1 cellular context compared by ENCODE assay signal in the genomic region with DNA sequence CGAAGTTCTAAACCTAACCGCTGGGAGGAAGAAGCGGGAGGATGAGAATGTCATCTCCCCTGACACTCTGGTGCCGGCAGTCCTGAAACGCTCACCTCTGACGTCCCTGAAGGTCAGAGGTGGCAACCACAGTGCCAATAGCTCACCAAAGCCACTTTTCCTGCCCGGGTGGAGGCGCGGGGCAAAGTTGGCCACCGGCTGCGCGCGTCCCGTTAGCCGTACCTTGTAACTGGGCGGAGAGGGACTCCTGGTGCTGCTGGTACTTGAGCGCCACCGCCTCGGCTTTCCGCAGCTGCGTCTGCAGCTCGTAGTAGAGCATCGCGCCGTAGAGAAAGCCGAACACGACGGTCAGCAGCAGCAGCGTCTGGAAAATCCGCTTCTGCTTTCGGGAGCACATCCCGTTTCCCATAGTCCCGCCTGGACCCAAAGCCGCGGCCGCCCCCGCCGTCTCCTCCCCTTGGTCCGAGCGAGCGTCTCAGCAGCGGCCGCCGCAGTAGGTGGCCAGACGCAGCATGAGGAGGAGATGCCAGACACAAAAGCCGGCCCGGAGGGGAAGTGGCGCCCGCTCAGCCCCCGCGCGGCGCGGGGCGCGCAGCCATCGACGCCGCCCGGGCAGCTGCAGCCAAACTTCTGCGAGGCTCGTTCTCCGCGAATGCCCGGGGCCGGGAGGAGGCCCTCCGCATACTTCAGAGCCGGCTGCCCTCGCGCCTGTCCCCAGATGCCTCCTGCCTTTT.
TF ChIP-seq lines count a peak whose summit lies in the region.

No MANE protein-coding gene starts in this region.

TF ChIP-seq in HepG2, 621 proteins besides CTCF, POLR2A, EP300 and RAD21 (continued from another document and continues in another):
- TF ChIP-seq, protein P1, sequence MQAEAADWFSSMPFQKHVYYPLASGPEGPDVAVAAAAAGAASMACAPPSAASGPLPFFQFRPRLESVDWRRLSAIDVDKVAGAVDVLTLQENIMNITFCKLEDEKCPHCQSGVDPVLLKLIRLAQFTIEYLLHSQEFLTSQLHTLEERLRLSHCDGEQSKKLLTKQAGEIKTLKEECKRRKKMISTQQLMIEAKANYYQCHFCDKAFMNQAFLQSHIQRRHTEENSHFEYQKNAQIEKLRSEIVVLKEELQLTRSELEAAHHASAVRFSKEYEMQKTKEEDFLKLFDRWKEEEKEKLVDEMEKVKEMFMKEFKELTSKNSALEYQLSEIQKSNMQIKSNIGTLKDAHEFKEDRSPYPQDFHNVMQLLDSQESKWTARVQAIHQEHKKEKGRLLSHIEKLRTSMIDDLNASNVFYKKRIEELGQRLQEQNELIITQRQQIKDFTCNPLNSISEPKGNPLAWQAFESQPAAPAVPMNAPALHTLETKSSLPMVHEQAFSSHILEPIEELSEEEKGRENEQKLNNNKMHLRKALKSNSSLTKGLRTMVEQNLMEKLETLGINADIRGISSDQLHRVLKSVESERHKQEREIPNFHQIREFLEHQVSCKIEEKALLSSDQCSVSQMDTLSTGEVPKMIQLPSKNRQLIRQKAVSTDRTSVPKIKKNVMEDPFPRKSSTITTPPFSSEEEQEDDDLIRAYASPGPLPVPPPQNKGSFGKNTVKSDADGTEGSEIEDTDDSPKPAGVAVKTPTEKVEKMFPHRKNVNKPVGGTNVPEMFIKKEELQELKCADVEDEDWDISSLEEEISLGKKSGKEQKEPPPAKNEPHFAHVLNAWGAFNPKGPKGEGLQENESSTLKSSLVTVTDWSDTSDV (CRISPR knock-in tag; IDR thresholded peaks at IDR 0.05), result no peak
- TF ChIP-seq TOPORS (CRISPR knock-in tag; IDR thresholded peaks at IDR 0.05) (no peak; the same call in 1 of the 2 replicates), ZNF24 (IDR thresholded peaks at IDR 0.05) (no peak), SNRNP70 (IDR thresholded peaks at IDR 0.05; ENCODE audit: low read depth, low read length) (no peak), TBX3 (IDR thresholded peaks at IDR 0.05; ENCODE audit: borderline replicate concordance) (no peak), CC2D1A (CRISPR knock-in tag; IDR thresholded peaks at IDR 0.05) (no peak), ZNF556 (CRISPR knock-in tag; IDR thresholded peaks at IDR 0.05; ENCODE audit: borderline replicate concordance) (no peak), CENPX (CRISPR knock-in tag; IDR thresholded peaks at IDR 0.05) (no peak), PHB2 (IDR thresholded peaks at IDR 0.05; ENCODE audit: partially characterized antibody) (no peak), DMAP1 (CRISPR knock-in tag; IDR thresholded peaks at IDR 0.05) (no peak), TAF1 (CRISPR knock-in tag; IDR thresholded peaks at IDR 0.05) (no peak; the same call in 1 of the 2 replicates), ZSCAN12 (CRISPR knock-in tag; IDR thresholded peaks at IDR 0.05) (no peak), ZNF263 (CRISPR knock-in tag; IDR thresholded peaks at IDR 0.05) (no peak), ZNF550 (CRISPR knock-in tag; IDR thresholded peaks at IDR 0.05; ENCODE audit: borderline replicate concordance) (no peak), FOXO1 (CRISPR knock-in tag; IDR thresholded peaks at IDR 0.05) (no peak), ZNF775 (CRISPR knock-in tag; IDR thresholded peaks at IDR 0.05; ENCODE audit: borderline replicate concordance) (no peak), ZNF619 (CRISPR knock-in tag; IDR thresholded peaks at IDR 0.05) (no peak), KLF12 (CRISPR knock-in tag; IDR thresholded peaks at IDR 0.05; ENCODE audit: borderline replicate concordance) (no peak), ZNF253 (CRISPR knock-in tag; IDR thresholded peaks at IDR 0.05; ENCODE audit: borderline replicate concordance) (peak; percentile 76; the same call in 1 of the 2 replicates), FIP1L1 (IDR thresholded peaks at IDR 0.05; ENCODE audit: borderline replicate concordance, insufficient read depth, low read depth, low read length) (0 out of 2 replicates have a peak, but pooled peaks have one; percentile 34), SIX4 (CRISPR knock-in tag; IDR thresholded peaks at IDR 0.05) (no peak), ZNF451 (CRISPR knock-in tag; IDR thresholded peaks at IDR 0.05) (no peak; the same call in 1 of the 2 replicates), SIX1 (CRISPR knock-in tag; IDR thresholded peaks at IDR 0.05; ENCODE audit: borderline replicate concordance) (no peak), CBX1 (IDR thresholded peaks at IDR 0.05; ENCODE audit: low read depth) (no peak), ZNF530 (CRISPR knock-in tag; IDR thresholded peaks at IDR 0.05; ENCODE audit: low read depth) (no peak), NBN (conservative IDR thresholded peaks at IDR 0.05) (no peak), ZNF354B (CRISPR knock-in tag; IDR thresholded peaks at IDR 0.05) (no peak), ZNF331 (CRISPR knock-in tag; IDR thresholded peaks at IDR 0.05) (no peak), BRCA1 (CRISPR knock-in tag; IDR thresholded peaks at IDR 0.05) (no peak), HCFC1 (IDR thresholded peaks at IDR 0.05; ENCODE audit: low read depth, low read length) (no peak), HNRNPLL (IDR thresholded peaks at IDR 0.05; ENCODE audit: low read depth, low read length, poor library complexity, severe bottlenecking) (peak; percentile 66), KDM4B (CRISPR knock-in tag; IDR thresholded peaks at IDR 0.05) (no peak), SPEN (CRISPR knock-in tag; IDR thresholded peaks at IDR 0.05; ENCODE audit: low read depth) (no peak), ZSCAN21 (CRISPR knock-in tag; IDR thresholded peaks at IDR 0.05; ENCODE audit: borderline replicate concordance) (peak; percentile 23; the same call in 1 of the 2 replicates)
- TF ChIP-seq, protein P2, sequence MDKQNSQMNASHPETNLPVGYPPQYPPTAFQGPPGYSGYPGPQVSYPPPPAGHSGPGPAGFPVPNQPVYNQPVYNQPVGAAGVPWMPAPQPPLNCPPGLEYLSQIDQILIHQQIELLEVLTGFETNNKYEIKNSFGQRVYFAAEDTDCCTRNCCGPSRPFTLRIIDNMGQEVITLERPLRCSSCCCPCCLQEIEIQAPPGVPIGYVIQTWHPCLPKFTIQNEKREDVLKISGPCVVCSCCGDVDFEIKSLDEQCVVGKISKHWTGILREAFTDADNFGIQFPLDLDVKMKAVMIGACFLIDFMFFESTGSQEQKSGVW (CRISPR knock-in tag; IDR thresholded peaks at IDR 0.05; ENCODE audit: borderline replicate concordance), result no peak
- TF ChIP-seq, protein P3, sequence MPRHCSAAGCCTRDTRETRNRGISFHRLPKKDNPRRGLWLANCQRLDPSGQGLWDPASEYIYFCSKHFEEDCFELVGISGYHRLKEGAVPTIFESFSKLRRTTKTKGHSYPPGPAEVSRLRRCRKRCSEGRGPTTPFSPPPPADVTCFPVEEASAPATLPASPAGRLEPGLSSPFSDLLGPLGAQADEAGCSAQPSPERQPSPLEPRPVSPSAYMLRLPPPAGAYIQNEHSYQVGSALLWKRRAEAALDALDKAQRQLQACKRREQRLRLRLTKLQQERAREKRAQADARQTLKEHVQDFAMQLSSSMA (CRISPR knock-in tag; IDR thresholded peaks at IDR 0.05), result no peak
- TF ChIP-seq, protein P4, sequence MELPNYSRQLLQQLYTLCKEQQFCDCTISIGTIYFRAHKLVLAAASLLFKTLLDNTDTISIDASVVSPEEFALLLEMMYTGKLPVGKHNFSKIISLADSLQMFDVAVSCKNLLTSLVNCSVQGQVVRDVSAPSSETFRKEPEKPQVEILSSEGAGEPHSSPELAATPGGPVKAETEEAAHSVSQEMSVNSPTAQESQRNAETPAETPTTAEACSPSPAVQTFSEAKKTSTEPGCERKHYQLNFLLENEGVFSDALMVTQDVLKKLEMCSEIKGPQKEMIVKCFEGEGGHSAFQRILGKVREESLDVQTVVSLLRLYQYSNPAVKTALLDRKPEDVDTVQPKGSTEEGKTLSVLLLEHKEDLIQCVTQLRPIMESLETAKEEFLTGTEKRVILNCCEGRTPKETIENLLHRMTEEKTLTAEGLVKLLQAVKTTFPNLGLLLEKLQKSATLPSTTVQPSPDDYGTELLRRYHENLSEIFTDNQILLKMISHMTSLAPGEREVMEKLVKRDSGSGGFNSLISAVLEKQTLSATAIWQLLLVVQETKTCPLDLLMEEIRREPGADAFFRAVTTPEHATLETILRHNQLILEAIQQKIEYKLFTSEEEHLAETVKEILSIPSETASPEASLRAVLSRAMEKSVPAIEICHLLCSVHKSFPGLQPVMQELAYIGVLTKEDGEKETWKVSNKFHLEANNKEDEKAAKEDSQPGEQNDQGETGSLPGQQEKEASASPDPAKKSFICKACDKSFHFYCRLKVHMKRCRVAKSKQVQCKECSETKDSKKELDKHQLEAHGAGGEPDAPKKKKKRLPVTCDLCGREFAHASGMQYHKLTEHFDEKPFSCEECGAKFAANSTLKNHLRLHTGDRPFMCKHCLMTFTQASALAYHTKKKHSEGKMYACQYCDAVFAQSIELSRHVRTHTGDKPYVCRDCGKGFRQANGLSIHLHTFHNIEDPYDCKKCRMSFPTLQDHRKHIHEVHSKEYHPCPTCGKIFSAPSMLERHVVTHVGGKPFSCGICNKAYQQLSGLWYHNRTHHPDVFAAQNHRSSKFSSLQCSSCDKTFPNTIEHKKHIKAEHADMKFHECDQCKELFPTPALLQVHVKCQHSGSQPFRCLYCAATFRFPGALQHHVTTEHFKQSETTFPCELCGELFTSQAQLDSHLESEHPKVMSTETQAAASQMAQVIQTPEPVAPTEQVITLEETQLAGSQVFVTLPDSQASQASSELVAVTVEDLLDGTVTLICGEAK (IDR thresholded peaks at IDR 0.05), result no peak
- TF ChIP-seq, protein P4 (CRISPR knock-in tag; IDR thresholded peaks at IDR 0.05), result 0 out of 2 replicates have a peak, but pooled peaks have one; percentile 18
- TF ChIP-seq, protein P5, sequence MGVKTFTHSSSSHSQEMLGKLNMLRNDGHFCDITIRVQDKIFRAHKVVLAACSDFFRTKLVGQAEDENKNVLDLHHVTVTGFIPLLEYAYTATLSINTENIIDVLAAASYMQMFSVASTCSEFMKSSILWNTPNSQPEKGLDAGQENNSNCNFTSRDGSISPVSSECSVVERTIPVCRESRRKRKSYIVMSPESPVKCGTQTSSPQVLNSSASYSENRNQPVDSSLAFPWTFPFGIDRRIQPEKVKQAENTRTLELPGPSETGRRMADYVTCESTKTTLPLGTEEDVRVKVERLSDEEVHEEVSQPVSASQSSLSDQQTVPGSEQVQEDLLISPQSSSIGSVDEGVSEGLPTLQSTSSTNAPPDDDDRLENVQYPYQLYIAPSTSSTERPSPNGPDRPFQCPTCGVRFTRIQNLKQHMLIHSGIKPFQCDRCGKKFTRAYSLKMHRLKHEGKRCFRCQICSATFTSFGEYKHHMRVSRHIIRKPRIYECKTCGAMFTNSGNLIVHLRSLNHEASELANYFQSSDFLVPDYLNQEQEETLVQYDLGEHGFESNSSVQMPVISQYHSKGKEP (CRISPR knock-in tag; IDR thresholded peaks at IDR 0.05), result no peak
- TF ChIP-seq, protein P6, sequence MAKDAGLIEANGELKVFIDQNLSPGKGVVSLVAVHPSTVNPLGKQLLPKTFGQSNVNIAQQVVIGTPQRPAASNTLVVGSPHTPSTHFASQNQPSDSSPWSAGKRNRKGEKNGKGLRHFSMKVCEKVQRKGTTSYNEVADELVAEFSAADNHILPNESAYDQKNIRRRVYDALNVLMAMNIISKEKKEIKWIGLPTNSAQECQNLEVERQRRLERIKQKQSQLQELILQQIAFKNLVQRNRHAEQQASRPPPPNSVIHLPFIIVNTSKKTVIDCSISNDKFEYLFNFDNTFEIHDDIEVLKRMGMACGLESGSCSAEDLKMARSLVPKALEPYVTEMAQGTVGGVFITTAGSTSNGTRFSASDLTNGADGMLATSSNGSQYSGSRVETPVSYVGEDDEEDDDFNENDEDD (CRISPR knock-in tag; IDR thresholded peaks at IDR 0.05; ENCODE audit: borderline replicate concordance), result 0 out of 2 replicates have a peak, but pooled peaks have one; percentile 10
- TF ChIP-seq, protein P7, sequence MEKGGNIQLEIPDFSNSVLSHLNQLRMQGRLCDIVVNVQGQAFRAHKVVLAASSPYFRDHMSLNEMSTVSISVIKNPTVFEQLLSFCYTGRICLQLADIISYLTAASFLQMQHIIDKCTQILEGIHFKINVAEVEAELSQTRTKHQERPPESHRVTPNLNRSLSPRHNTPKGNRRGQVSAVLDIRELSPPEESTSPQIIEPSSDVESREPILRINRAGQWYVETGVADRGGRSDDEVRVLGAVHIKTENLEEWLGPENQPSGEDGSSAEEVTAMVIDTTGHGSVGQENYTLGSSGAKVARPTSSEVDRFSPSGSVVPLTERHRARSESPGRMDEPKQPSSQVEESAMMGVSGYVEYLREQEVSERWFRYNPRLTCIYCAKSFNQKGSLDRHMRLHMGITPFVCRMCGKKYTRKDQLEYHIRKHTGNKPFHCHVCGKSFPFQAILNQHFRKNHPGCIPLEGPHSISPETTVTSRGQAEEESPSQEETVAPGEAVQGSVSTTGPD (CRISPR knock-in tag; IDR thresholded peaks at IDR 0.05), result peak; percentile 84; the same call in 1 of the 2 replicates
